ENCODE assay signal across 8 cellular contexts in genomic region chr19:53365134-53365898, GRCh38. TPM values are rescaled to one million over a fixed set of nuclear protein-coding genes. Genes with fewer than 3 reads are reported as not detected.
DNase-seq lines count a peak whose midpoint lies in the region; ATAC-seq and TF ChIP-seq lines count a peak whose summit lies in the region.

TSS of gene ZNF525 (plus strand) at chr19:53365705. CDS start at chr19:53372282, 6,577 bp downstream.

- H3K27ac ChIP-seq in CD8-positive, alpha-beta memory T cell (ENCODE audit: low read depth, low read length) = peak within 1 kb of the TSS; percentile 75
- H3K27ac ChIP-seq in HL-60 (replicated peaks) = peak within 1 kb of the TSS; percentile 73

- CTCF ChIA-PET in CD8-positive, alpha-beta memory T cell (lab: Charles Lee) = interaction anchor here (1.4 kb wide), 1 partner anchor 170 kb away, joined by 4 read pairs; no protein-coding TSS in a partner anchor

- H3K27me3 Mint-ChIP-seq in CD8-positive, alpha-beta memory T cell = no peaks in the 10 kb centered on the region

- peaks cover 0 to 22% (median 0%) of the 10 kb centered on the region in 5 donors for H3K9me3 Mint-ChIP-seq in CD8-positive, alpha-beta memory T cell

- H3K36me3 ChIP-seq in CD8-positive, alpha-beta memory T cell (ENCODE audit: insufficient read depth, low read length) = no peaks in the 10 kb centered on the region
- no peaks in the 10 kb centered on the region for H3K36me3 ChIP-seq in mucosa of descending colon (ENCODE audit: low read depth)

- peaks cover 29 to 43% (median 31%) of the 10 kb centered on the region in 3 donors for H3K4me1 Mint-ChIP-seq in CD8-positive, alpha-beta memory T cell

- H3K4me3 Mint-ChIP-seq in CD8-positive, alpha-beta memory T cell = peak within 1 kb of the TSS; percentile 95 to 99 (median 97)

- POLR2A ChIA-PET in CD8-positive, alpha-beta memory T cell (lab: Charles Lee) = no interaction called here

- ATAC-seq in GM19455 (IDR thresholded peaks at IDR 0.05; ENCODE audit: unreplicated experiment) (peak; percentile 87), mucosa of descending colon (peak; percentile 100)

- no peaks in the 10 kb centered on the region for H3K27me3 ChIP-seq in CD8-positive, alpha-beta memory T cell (ENCODE audit: insufficient read depth, low read length, poor library complexity, severe bottlenecking)
- H3K27me3 ChIP-seq in HL-60 (ENCODE audit: insufficient read depth, poor library complexity, severe bottlenecking) = no peaks in the 10 kb centered on the region

- H3K36me3 Mint-ChIP-seq in CD8-positive, alpha-beta memory T cell = peaks cover 2 to 25% (median 12%) of the 10 kb centered on the region in 3 donors

- H3K27ac Mint-ChIP-seq in CD8-positive, alpha-beta memory T cell = peak within 1 kb of the TSS; percentile 87 to 98 (median 96)

- DNase-seq in CD8-positive, alpha-beta memory T cell = peak; percentile 94 to 98 (median 96)
- DNase-seq in HL-60 (ENCODE audit: low read depth in 1 of 2, low spot score in 1 of 2) (peak in 1 of 2 experiments; percentile 91), NOMO-1 treated with DMSO at 0.1 percent for 48 hours (lab: John Stamatoyannopoulos, UW; ENCODE audit: unreplicated experiment) (peak; percentile 84), epithelial cell of esophagus (ENCODE audit: low read depth) (peak; percentile 93), mucosa of descending colon (peak; percentile 97 to 98 (median 97))
- DNase-seq in activated CD8-positive, alpha-beta memory T cell treated with anti-CD3 and anti-CD28 coated beads, Interleukin-2, amount 50 U/mL, for 4 hours = peak; percentile 99
- peak; percentile 92 to 95 for DNase-seq in stimulated activated CD8-positive, alpha-beta memory T cell treated with anti-CD3 and anti-CD28 coated beads, Interleukin-4, amount 100 ng/mL, for 1 hour (ENCODE audit: low read depth in 2 of 2, low spot score in 1 of 2)

- no peaks in the 10 kb centered on the region for H3K9me3 ChIP-seq in CD8-positive, alpha-beta memory T cell (ENCODE audit: low read length)
- peaks cover 13% of the 10 kb centered on the region for H3K9me3 ChIP-seq in mucosa of descending colon

- H3K4me3 ChIP-seq in CD8-positive, alpha-beta memory T cell (ENCODE audit: low read length) = peak within 1 kb of the TSS; percentile 91
- 0 out of 2 replicates have a peak within 1 kb of the TSS, but pooled peaks have one; percentile 13 for H3K4me3 ChIP-seq in HL-60 (replicated peaks; ENCODE audit: insufficient read depth, low read length)
- H3K4me3 ChIP-seq in epithelial cell of esophagus (ENCODE audit: low read length) = peak within 1 kb of the TSS; percentile 97
- H3K4me3 ChIP-seq in mucosa of descending colon = peak within 1 kb of the TSS; percentile 33

- TF ChIP-seq CTCF in HL-60 (IDR thresholded peaks at IDR 0.05; ENCODE audit: insufficient read depth, low read length) (no peak), epithelial cell of esophagus (IDR thresholded peaks at IDR 0.05; ENCODE audit: insufficient read depth, low read depth, low read length, missing control alignments) (peak; percentile 15), mucosa of descending colon (IDR thresholded peaks at IDR 0.05) (peak; percentile 47)

- H3K4me1 ChIP-seq in CD8-positive, alpha-beta memory T cell (ENCODE audit: insufficient read depth, low read length) = peaks cover 4% of the 10 kb centered on the region
- H3K4me1 ChIP-seq in mucosa of descending colon (ENCODE audit: low read depth) = no peaks in the 10 kb centered on the region

- intact Hi-C loops in mucosa of descending colon (cut with DNase I, micrococcal nuclease) = no loop called here

RNA-seq across cellular contexts. Expression of gene ZNF525, which starts in this region (rescaled TPM):
- total RNA-seq in CD8-positive, alpha-beta memory T cell = 10 to 100 TPM; 17.8 to 18.7 TPM
- 9.9 TPM for polyA plus RNA-seq in CD8-positive, alpha-beta memory T cell
- total RNA-seq in mucosa of descending colon = 10 to 100 TPM; 11.9 to 18.3 (median 16.5) TPM

Comparison
In these comparisons a context has a peak if more than half of its experiments do, and no peak if none do; other contexts are left out.
1. H3K4me3 ChIP-seq: peak in every context shown above with its lines; median percentile 97 in epithelial cell of esophagus; 91 in CD8-positive, alpha-beta memory T cell; 33 in mucosa of descending colon; 13 in HL-60.